15 cellular contexts compared by ENCODE assay signal in the genomic region with DNA sequence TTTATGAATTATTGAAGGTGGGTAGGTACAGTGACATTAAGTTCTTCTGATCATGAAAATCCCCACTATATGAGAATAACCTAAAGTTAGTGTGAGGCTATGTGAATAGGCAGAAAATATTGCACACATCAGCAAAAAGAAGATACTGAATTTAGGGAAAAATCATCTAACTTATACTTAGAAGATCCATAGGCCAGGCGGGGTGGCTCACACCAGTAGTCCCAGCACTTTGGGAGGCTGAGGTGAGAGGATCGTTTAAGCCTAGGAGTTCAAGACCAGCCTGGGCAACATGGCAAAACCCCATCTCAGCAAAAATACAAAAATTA.
"Had no signal": no experiment of that assay in that cellular context is flagged by ENCODE, and none has a peak within 500 bp of the region (broad histone marks: within the 10 kb centered on the region; RNA-seq: fewer than 3 reads in every experiment).

No MANE protein-coding gene starts in this region.

- H3K79me2 ChIP-seq: hepatocyte had no signal

- H3K9me3 ChIP-seq: pancreas, sigmoid colon, thoracic aorta, upper lobe of left lung had no signal

- H3K27me3 Mint-ChIP-seq: activated naive CD4-positive, alpha-beta T cell treated with anti-CD3 and anti-CD28 coated beads, Interleukin-2, amount 50 U/mL, for 24 hours; stimulated activated naive B cell treated with anti-CD40 and anti-IgM and Interleukin-4, amounts not matched to agents 10 μg/mL and 1 μg/mL and 100 μg/mL, for 72 hours had no signal

- H2AFZ ChIP-seq: hepatocyte had no signal

- H3K9me3 Mint-ChIP-seq: activated naive CD4-positive, alpha-beta T cell treated with anti-CD3 and anti-CD28 coated beads, Interleukin-2, amount 50 U/mL, for 24 hours had no signal

- H3K27ac Mint-ChIP-seq: activated naive CD4-positive, alpha-beta T cell treated with anti-CD3 and anti-CD28 coated beads, Interleukin-2, amount 50 U/mL, for 24 hours; naive thymus-derived CD8-positive, alpha-beta T cell; stimulated activated naive B cell treated with anti-CD40 and anti-IgM and Interleukin-4, amounts not matched to agents 10 μg/mL and 1 μg/mL and 100 μg/mL, for 72 hours had no signal

- H3K4me3 Mint-ChIP-seq: activated naive CD4-positive, alpha-beta T cell treated with anti-CD3 and anti-CD28 coated beads, Interleukin-2, amount 50 U/mL, for 24 hours had no signal

- H3K4me2 ChIP-seq: hepatocyte had no signal

- H3K4me3 ChIP-seq: hepatocyte, pancreas, sigmoid colon, thoracic aorta, upper lobe of left lung had no signal

- H3K36me3 ChIP-seq: pancreas, sigmoid colon, thoracic aorta, upper lobe of left lung, WERI-Rb-1 had no signal

- DNase-seq: activated CD4-positive, alpha-beta T cell treated with anti-CD3 and anti-CD28 coated beads for 1 hour; activated gamma-delta T cell; effector CD8-positive, alpha-beta T cell; kidney; pancreas; sigmoid colon; stimulated activated CD4-positive, alpha-beta T cell treated with anti-CD3 and anti-CD28 coated beads, Interleukin-4, amount 100 ng/mL, for 4 hours; stimulated activated naive B cell treated with anti-CD40 and anti-IgM and Interleukin-4, amounts not matched to agents 10 μg/mL and 1 μg/mL and 100 μg/mL, for 72 hours; upper lobe of left lung; WERI-Rb-1 had no signal

- H3K4me1 ChIP-seq: pancreas, sigmoid colon had no signal

- H3K27ac ChIP-seq: foreskin keratinocyte, hepatocyte, pancreas, sigmoid colon, thoracic aorta, WERI-Rb-1 had no signal

- H3K27me3 ChIP-seq: foreskin keratinocyte, hepatocyte, pancreas, sigmoid colon, upper lobe of left lung had no signal
